In genomic region chr2:215870986-215871385, GRCh38 we compare ENCODE assay signal across 11 cellular contexts.
DNase-seq lines count a peak whose midpoint lies in the region; ATAC-seq, FAIRE-seq and TF ChIP-seq lines count a peak whose summit lies in the region.
"Had no signal": no experiment of that assay in that cellular context is flagged by ENCODE, and none has a peak within 500 bp of the region (broad histone marks: within the 10 kb centered on the region; RNA-seq: fewer than 3 reads in every experiment).

No MANE protein-coding gene starts in this region.

- TF ChIP-seq CTCF in AG04449 (IDR thresholded peaks at IDR 0.05; ENCODE audit: insufficient read depth, low read length, missing control alignments): peak; percentile 19
- peak; percentile 69 for TF ChIP-seq CTCF in GM12875 (IDR thresholded peaks at IDR 0.05; ENCODE audit: borderline replicate concordance, insufficient read depth, low read depth, low read length)
- peak; percentile 31; the same call in 1 of the 2 replicates for TF ChIP-seq CTCF in MM.1S (IDR thresholded peaks at IDR 0.05; ENCODE audit: low read length)
- TF ChIP-seq CTCF in endothelial cell of umbilical vein (IDR thresholded peaks at IDR 0.05; ENCODE audit: extremely low read depth in 1 of 2, insufficient read depth in 1 of 2, low read depth in 1 of 2, low read length in 2 of 2): peak; percentile 33 to 40
- no peak for TF ChIP-seq CTCF in gastrocnemius medialis (IDR thresholded peaks at IDR 0.05 in 4 of 5, conservative IDR thresholded peaks at IDR 0.05 in 1 of 5)

- FAIRE-seq in endothelial cell of umbilical vein (lab: Jason Lieb, UNC): peak; percentile 52

- CTCF ChIA-PET in AG04449 (lab: Yijun Ruan, JAX) (interaction anchor here (0.6 to 2.1 kb wide), 3 partner anchors 10 to 227 kb away, joined by 3 to 14 read pairs (median 3); no protein-coding TSS in a partner anchor), endothelial cell of umbilical vein (lab: Charles Lee) (interaction anchor here (0.7 to 2.8 kb wide), 5 partner anchors 10 to 60 kb away, joined by 3 to 11 read pairs (median 3); no protein-coding TSS in a partner anchor)

- H3K79me2 ChIP-seq in MM.1S (ENCODE audit: low read length): no peaks in the 10 kb centered on the region
- no peaks in the 10 kb centered on the region for H3K79me2 ChIP-seq in endothelial cell of umbilical vein (ENCODE audit: control insufficient read depth, insufficient read depth, low read length)

- no peak overlapping the region for H3K4me3 ChIP-seq in AG04449 (ENCODE audit: low read depth, low read length)
- no peak overlapping the region for H3K4me3 ChIP-seq in GM12875 (ENCODE audit: low read depth, low read length)
- no peak overlapping the region for H3K4me3 ChIP-seq in MM.1S (ENCODE audit: low read length)
- H3K4me3 ChIP-seq in endothelial cell of umbilical vein (replicated peaks in 1 of 3; ENCODE audit: insufficient read depth in 1 of 3, low read depth in 1 of 3, low read length in 3 of 3): no peak overlapping the region
- H3K4me3 ChIP-seq in gastrocnemius medialis: no peak overlapping the region

- H3K4me1 ChIP-seq in MM.1S (ENCODE audit: low read length) (peaks cover 1% of the 10 kb centered on the region; the same call in 1 of the 2 replicates), endothelial cell of umbilical vein (ENCODE audit: control insufficient read depth, extremely low read depth, insufficient read depth, low read length) (peaks cover 5% of the 10 kb centered on the region), gastrocnemius medialis (no peaks in the 10 kb centered on the region)

- no peaks in the 10 kb centered on the region for H3K9me1 ChIP-seq in endothelial cell of umbilical vein (replicated peaks; ENCODE audit: control insufficient read depth, extremely low read depth, insufficient read depth, low read length)

- H3K36me3 ChIP-seq in MM.1S (replicated peaks; ENCODE audit: insufficient read depth, low read length) (no peaks in the 10 kb centered on the region), endothelial cell of umbilical vein (ENCODE audit: control insufficient read depth in 2 of 2, extremely low read depth in 1 of 2, insufficient read depth in 2 of 2, low read length in 2 of 2) (no peaks in the 10 kb centered on the region), gastrocnemius medialis (no peaks in the 10 kb centered on the region)

- dilution Hi-C loops in endothelial cell of umbilical vein (cut with MboI; ENCODE audit: extremely low pct_ligation_motif_present, low sequenced_read_pairs): no loop called here

- no TSS peak for BruUV-seq in endothelial cell of umbilical vein (replicated peaks; lab: Mats Ljungman, UMichigan)

- H4K20me1 ChIP-seq in MM.1S (ENCODE audit: insufficient read depth, low read length) (no peaks in the 10 kb centered on the region), endothelial cell of umbilical vein (replicated peaks; ENCODE audit: control insufficient read depth, extremely low read depth, insufficient read depth, low read length) (no peaks in the 10 kb centered on the region)

- H3K27me3 ChIP-seq in MM.1S (replicated peaks; ENCODE audit: insufficient read depth, low read length) (no peaks in the 10 kb centered on the region), endothelial cell of umbilical vein (ENCODE audit: control insufficient read depth in 2 of 2, insufficient read depth in 2 of 2, low read length in 2 of 2) (no peaks in the 10 kb centered on the region), gastrocnemius medialis (no peaks in the 10 kb centered on the region)

- intact Hi-C loops in endothelial cell of umbilical vein (cut with micrococcal nuclease) (no loop called here), gastrocnemius medialis (cut with DNase I; ENCODE audit: low total_unique reads) (no loop called here)

- TF ChIP-seq POLR2A in endothelial cell of umbilical vein (IDR thresholded peaks at IDR 0.05; ENCODE audit: low read depth, low read length) (no peak), gastrocnemius medialis (IDR thresholded peaks at IDR 0.05) (no peak)

- H3K9me3 ChIP-seq in MM.1S (replicated peaks; ENCODE audit: insufficient read depth, low read length) (no peaks in the 10 kb centered on the region), endothelial cell of umbilical vein (replicated peaks; ENCODE audit: control insufficient read depth, insufficient read depth, low read length) (no peaks in the 10 kb centered on the region), gastrocnemius medialis (no peaks in the 10 kb centered on the region)

- in situ Hi-C loops in gastrocnemius medialis (cut with MboI; ENCODE audit: low sequenced_read_pairs in 4 of 4): no loop called here

- POLR2A ChIA-PET in AG04449 (lab: Yijun Ruan, JAX) (no interaction called here), endothelial cell of umbilical vein (lab: Charles Lee) (no interaction called here)

- H2AFZ ChIP-seq in MM.1S (ENCODE audit: low read length) (no peak overlapping the region), endothelial cell of umbilical vein (ENCODE audit: low read depth, low read length) (no peak overlapping the region)

- ATAC-seq in gastrocnemius medialis: no peak
- ATAC-seq in HG03025 (IDR thresholded peaks at IDR 0.05; ENCODE audit: low FRiP score, unreplicated experiment): no peak

- H3K4me2 ChIP-seq in MM.1S (ENCODE audit: low read depth, low read length) (no peak overlapping the region), endothelial cell of umbilical vein (ENCODE audit: insufficient read depth, low read length) (no peak overlapping the region)

- H3K27ac ChIP-seq in MM.1S (ENCODE audit: low read length): no peak overlapping the region
- H3K27ac ChIP-seq in endothelial cell of umbilical vein (ENCODE audit: insufficient read depth, low read depth, low read length): no peak overlapping the region
- H3K27ac ChIP-seq in gastrocnemius medialis: no peak overlapping the region

- no peaks in the 10 kb centered on the region for H3F3A ChIP-seq in MM.1S (ENCODE audit: insufficient read depth, low read length)

- no peak overlapping the region for H3K9ac ChIP-seq in MM.1S (ENCODE audit: low read length)
- H3K9ac ChIP-seq in endothelial cell of umbilical vein (replicated peaks; ENCODE audit: extremely low read depth, insufficient read depth, low read length): no peak overlapping the region

- no peaks in the 10 kb centered on the region for H3K9me2 ChIP-seq in MM.1S (replicated peaks; ENCODE audit: insufficient read depth, low read length)

- no peak for DNase-seq in AG04449 (ENCODE audit: low read depth, low spot score)
- DNase-seq in MM.1S: no peak
- no peak for DNase-seq in endothelial cell of umbilical vein (ENCODE audit: low read depth, low spot score)
- no peak for DNase-seq in cerebellar cortex (ENCODE audit: low spot score)
- DNase-seq in gastrocnemius medialis: no peak
- DNase-seq in AG20443 (ENCODE audit: low spot score): no peak
- DNase-seq: activated gamma-delta T cell treated with Interleukin-2 at 50 U/mL for 16 hours; hippocampal formation; NK-92 treated with Interleukin-12 subunit alpha and Interleukin-12 subunit beta, amount 100 ng/mL, for 24 hours had no signal

TF ChIP-seq in endothelial cell of umbilical vein, 7 proteins besides CTCF, POLR2A, EP300 and RAD21:
- no peak for TF ChIP-seq FOS (IDR thresholded peaks at IDR 0.05; ENCODE audit: borderline replicate concordance, insufficient read depth, low read length)
- TF ChIP-seq JUN (IDR thresholded peaks at IDR 0.05; ENCODE audit: borderline replicate concordance, insufficient read depth, insufficient read length, low read depth): no peak
- TF ChIP-seq MAX (IDR thresholded peaks at IDR 0.05; ENCODE audit: insufficient read depth, insufficient read length): no peak
- no peak for TF ChIP-seq EZH2 (IDR thresholded peaks at IDR 0.05; ENCODE audit: borderline replicate concordance, low read depth, low read length, severe bottlenecking)
- TF ChIP-seq MYC (IDR thresholded peaks at IDR 0.05; ENCODE audit: low read depth, low read length): no peak
- TF ChIP-seq GATA2 (IDR thresholded peaks at IDR 0.05; ENCODE audit: insufficient read depth, insufficient read length, low read depth, low read length): no peak
- TF ChIP-seq POLR2AphosphoS5 (IDR thresholded peaks at IDR 0.05; ENCODE audit: insufficient read depth, low read depth, low read length): no peak

Comparison
In these comparisons a context has a peak if more than half of its experiments do, and no peak if none do; other contexts are left out.
1. CTCF ChIP-seq: peak in AG04449 (single experiment), GM12875 (single experiment), MM.1S (single experiment) and endothelial cell of umbilical vein (2 of 2); none in gastrocnemius medialis (0 of 5).